In the genomic region with DNA sequence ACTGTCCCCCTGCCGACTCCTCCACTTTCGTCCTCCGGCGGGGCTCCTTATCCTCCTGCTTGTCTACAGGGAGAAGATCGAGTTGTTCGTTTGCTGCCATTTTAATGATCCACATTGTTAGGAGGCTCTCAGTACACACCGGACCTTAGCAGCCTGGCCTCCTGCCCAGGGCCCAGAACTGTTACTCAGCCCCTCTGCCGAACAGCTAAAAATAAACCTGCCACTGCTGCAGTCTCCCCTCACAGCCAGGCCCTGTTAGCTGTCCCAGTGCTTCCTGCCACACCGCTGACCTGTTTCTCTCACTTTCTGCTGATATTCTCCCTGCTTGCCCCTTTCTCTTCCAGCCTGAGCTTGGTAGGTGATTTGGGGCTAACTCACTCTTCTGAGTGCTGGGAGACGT, we compare ENCODE assay signal across 8 cellular contexts. TPM values are rescaled to one million over a fixed set of nuclear protein-coding genes. Genes with fewer than 3 reads are reported as not detected.
DNase-seq lines count a peak whose midpoint lies in the region; ATAC-seq and TF ChIP-seq lines count a peak whose summit lies in the region.

No MANE protein-coding gene starts in this region.

- TF ChIP-seq CTCF in foreskin fibroblast (IDR thresholded peaks at IDR 0.05; ENCODE audit: low read depth, low read length): no peak
- TF ChIP-seq CTCF in osteocyte (IDR thresholded peaks at IDR 0.05): no peak

- H3K4me1 Mint-ChIP-seq in osteocyte (ENCODE audit: unreplicated experiment): peaks cover 67% of the 10 kb centered on the region
- H3K4me1 Mint-ChIP-seq in activated CD4-positive, alpha-beta T cell treated with anti-CD3 and anti-CD28 coated beads, Interleukin-2, amount 10 ng/mL, durations not matched to agents 24 days and 14 days: peaks cover 63% of the 10 kb centered on the region

- H3K27ac ChIP-seq in BLaER1 treated with 17β-estradiol and CSF1 and Interleukin-3, amounts not matched to agents 10 nM and 100 nM: peak overlapping the region in 9 of 11 experiments; percentile 9 to 68 (median 52); a peak in 18 of 22 replicates

- DNase-seq in foreskin fibroblast (peak; percentile 77 to 87), osteocyte (ENCODE audit: extremely low spot score, unreplicated experiment) (no peak)
- DNase-seq in activated CD4-positive, alpha-beta T cell treated with anti-CD3 and anti-CD28 coated beads, Interleukin-2, amount 10 ng/mL, durations not matched to agents 24 days and 14 days: no peak

- ATAC-seq in SK-N-SH treated with all-trans-retinoic acid at 6 μM for 48 hours: peak; percentile 93
- no peak for ATAC-seq in HG02798 (IDR thresholded peaks at IDR 0.05; ENCODE audit: poor library complexity, unreplicated experiment)
- no peak for ATAC-seq in GM21825 (IDR thresholded peaks at IDR 0.05; ENCODE audit: unreplicated experiment)
- ATAC-seq in HG03159 (IDR thresholded peaks at IDR 0.05; ENCODE audit: unreplicated experiment): no peak

- intact Hi-C loops in activated CD4-positive, alpha-beta T cell treated with anti-CD3 and anti-CD28 coated beads, Interleukin-2, amount 10 ng/mL, durations not matched to agents 24 days and 14 days (cut with micrococcal nuclease): no loop called here

- peaks cover 5% of the 10 kb centered on the region for H3K36me3 Mint-ChIP-seq in osteocyte (ENCODE audit: unreplicated experiment)
- peaks cover 33% of the 10 kb centered on the region for H3K36me3 Mint-ChIP-seq in activated CD4-positive, alpha-beta T cell treated with anti-CD3 and anti-CD28 coated beads, Interleukin-2, amount 10 ng/mL, durations not matched to agents 24 days and 14 days (ENCODE audit: low read depth)

- H3K36me3 ChIP-seq in BLaER1 treated with 17β-estradiol and CSF1 and Interleukin-3, amounts not matched to agents 10 nM and 100 nM: peaks cover 10 to 87% (median 71%) of the 10 kb centered on the region in 11 experiments; a peak in 21 of 22 replicates

- no peaks in the 10 kb centered on the region for H3K27me3 Mint-ChIP-seq in osteocyte (ENCODE audit: unreplicated experiment)
- H3K27me3 Mint-ChIP-seq in activated CD4-positive, alpha-beta T cell treated with anti-CD3 and anti-CD28 coated beads, Interleukin-2, amount 10 ng/mL, durations not matched to agents 24 days and 14 days: no peaks in the 10 kb centered on the region

- peak overlapping the region; percentile 65 to 98 (median 97) for H3K4me2 ChIP-seq in BLaER1 treated with 17β-estradiol and CSF1 and Interleukin-3, amounts not matched to agents 10 nM and 100 nM

- H3K9ac ChIP-seq in BLaER1 treated with 17β-estradiol and CSF1 and Interleukin-3, amounts not matched to agents 10 nM and 100 nM: peak overlapping the region; percentile 19 to 70 (median 52); a peak in 18 of 22 replicates

- H4K20me1 ChIP-seq in BLaER1 treated with 17β-estradiol and CSF1 and Interleukin-3, amounts not matched to agents 10 nM and 100 nM: peaks cover 83 to 100% (median 99%) of the 10 kb centered on the region in 11 experiments

- peak overlapping the region; percentile 42 for H3K4me3 Mint-ChIP-seq in osteocyte (ENCODE audit: unreplicated experiment)
- H3K4me3 Mint-ChIP-seq in activated CD4-positive, alpha-beta T cell treated with anti-CD3 and anti-CD28 coated beads, Interleukin-2, amount 10 ng/mL, durations not matched to agents 24 days and 14 days: no peak overlapping the region

- H3K4me3 ChIP-seq in BLaER1 treated with 17β-estradiol and CSF1 and Interleukin-3, amounts not matched to agents 10 nM and 100 nM: peak overlapping the region in 8 of 10 experiments; percentile 2 to 43 (median 36); a peak in 14 of 20 replicates
- H3K4me3 ChIP-seq in foreskin fibroblast (ENCODE audit: low read depth in 1 of 2, low read length in 2 of 2): no peak overlapping the region

- H3K27me3 ChIP-seq in BLaER1 treated with 17β-estradiol and CSF1 and Interleukin-3, amounts not matched to agents 10 nM and 100 nM: no peaks in the 10 kb centered on the region

- H3K9me3 ChIP-seq in BLaER1 treated with 17β-estradiol and CSF1 and Interleukin-3, amounts not matched to agents 10 nM and 100 nM (replicated peaks in 1 of 11): peaks cover 0 to 9% (median 0%) of the 10 kb centered on the region in 11 experiments; a peak in 3 of 22 replicates

- peaks cover 99 to 100% (median 99%) of the 10 kb centered on the region in 10 experiments for H3K4me1 ChIP-seq in BLaER1 treated with 17β-estradiol and CSF1 and Interleukin-3, amounts not matched to agents 10 nM and 100 nM

- H3K27ac Mint-ChIP-seq in osteocyte (ENCODE audit: unreplicated experiment): peak overlapping the region; percentile 33
- no peak overlapping the region for H3K27ac Mint-ChIP-seq in activated CD4-positive, alpha-beta T cell treated with anti-CD3 and anti-CD28 coated beads, Interleukin-2, amount 10 ng/mL, durations not matched to agents 24 days and 14 days

- H3K9me3 Mint-ChIP-seq in osteocyte (ENCODE audit: unreplicated experiment): no peaks in the 10 kb centered on the region
- no peaks in the 10 kb centered on the region for H3K9me3 Mint-ChIP-seq in activated CD4-positive, alpha-beta T cell treated with anti-CD3 and anti-CD28 coated beads, Interleukin-2, amount 10 ng/mL, durations not matched to agents 24 days and 14 days

TF ChIP-seq in SK-N-SH treated with all-trans-retinoic acid at 6 μM for 48 hours, 23 proteins besides CTCF, POLR2A, EP300 and RAD21:
- TF ChIP-seq, protein P1, sequence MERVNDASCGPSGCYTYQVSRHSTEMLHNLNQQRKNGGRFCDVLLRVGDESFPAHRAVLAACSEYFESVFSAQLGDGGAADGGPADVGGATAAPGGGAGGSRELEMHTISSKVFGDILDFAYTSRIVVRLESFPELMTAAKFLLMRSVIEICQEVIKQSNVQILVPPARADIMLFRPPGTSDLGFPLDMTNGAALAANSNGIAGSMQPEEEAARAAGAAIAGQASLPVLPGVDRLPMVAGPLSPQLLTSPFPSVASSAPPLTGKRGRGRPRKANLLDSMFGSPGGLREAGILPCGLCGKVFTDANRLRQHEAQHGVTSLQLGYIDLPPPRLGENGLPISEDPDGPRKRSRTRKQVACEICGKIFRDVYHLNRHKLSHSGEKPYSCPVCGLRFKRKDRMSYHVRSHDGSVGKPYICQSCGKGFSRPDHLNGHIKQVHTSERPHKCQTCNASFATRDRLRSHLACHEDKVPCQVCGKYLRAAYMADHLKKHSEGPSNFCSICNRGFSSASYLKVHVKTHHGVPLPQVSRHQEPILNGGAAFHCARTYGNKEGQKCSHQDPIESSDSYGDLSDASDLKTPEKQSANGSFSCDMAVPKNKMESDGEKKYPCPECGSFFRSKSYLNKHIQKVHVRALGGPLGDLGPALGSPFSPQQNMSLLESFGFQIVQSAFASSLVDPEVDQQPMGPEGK (CRISPR knock-in tag; IDR thresholded peaks at IDR 0.05; ENCODE audit: borderline replicate concordance): no peak
- no peak for TF ChIP-seq ZC3H10 (CRISPR knock-in tag; IDR thresholded peaks at IDR 0.05)

RNA-seq across cellular contexts. Expression of a gene that starts 8.3 kb away (rescaled TPM):
- 62.4 and 67.5 TPM in 2 replicates for total RNA-seq in osteocyte
- 95.1 and 97.4 TPM in 2 replicates for total RNA-seq in activated CD4-positive, alpha-beta T cell treated with anti-CD3 and anti-CD28 coated beads, Interleukin-2, amount 10 ng/mL, durations not matched to agents 24 days and 14 days

RNA-seq across cellular contexts. Expression of a gene that starts 57.7 kb away (rescaled TPM):
- total RNA-seq in osteocyte: 1.7 and 2.1 TPM in 2 replicates
- total RNA-seq in activated CD4-positive, alpha-beta T cell treated with anti-CD3 and anti-CD28 coated beads, Interleukin-2, amount 10 ng/mL, durations not matched to agents 24 days and 14 days: 16.5 and 16.9 TPM in 2 replicates

Comparison
In these comparisons a context has a peak if more than half of its experiments do, and no peak if none do; other contexts are left out.
1. H3K4me3 ChIP-seq: peak in BLaER1 treated with 17β-estradiol and CSF1 and Interleukin-3, amounts not matched to agents 10 nM and 100 nM (8 of 10); none in foreskin fibroblast (0 of 2).
2. DNase-seq: peak in foreskin fibroblast (2 of 2); none in osteocyte (single experiment) and activated CD4-positive, alpha-beta T cell treated with anti-CD3 and anti-CD28 coated beads, Interleukin-2, amount 10 ng/mL, durations not matched to agents 24 days and 14 days (single experiment).